In the genomic region with DNA sequence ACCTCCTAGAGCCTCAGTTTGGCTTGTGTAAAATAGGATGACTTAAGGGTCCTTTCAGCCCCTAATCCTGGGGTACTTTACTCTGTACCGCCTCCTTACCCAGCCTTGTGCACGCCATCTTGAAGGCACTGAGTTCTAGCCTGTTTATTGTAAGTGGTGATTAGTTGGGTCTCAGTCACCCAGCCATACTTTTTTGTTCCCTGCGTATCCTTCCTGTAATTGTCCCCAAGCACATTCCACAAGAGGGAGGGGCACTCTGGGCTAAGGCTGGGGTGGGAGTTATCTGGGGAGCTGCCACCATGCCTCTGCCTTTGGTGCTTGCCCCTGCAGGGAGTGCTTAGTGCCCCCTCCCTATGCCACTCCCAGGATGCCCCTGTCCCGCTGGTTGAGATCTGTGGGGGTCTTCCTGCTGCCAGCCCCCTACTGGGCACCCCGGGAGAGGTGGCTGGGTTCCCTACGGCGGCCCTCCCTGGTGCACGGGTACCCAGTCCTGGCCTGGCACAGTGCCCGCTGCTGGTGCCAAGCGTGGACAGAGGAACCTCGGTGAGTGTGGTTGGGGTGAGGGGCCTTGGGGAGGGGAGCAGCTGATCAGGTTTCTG, we compare ENCODE assay signal across 8 cellular contexts. TPM values are rescaled to one million over a fixed set of nuclear protein-coding genes. Genes with fewer than 3 reads are reported as not detected.
DNase-seq lines count a peak whose midpoint lies in the region; ATAC-seq and TF ChIP-seq lines count a peak whose summit lies in the region.

No MANE protein-coding gene starts in this region.

- peak overlapping the region; percentile 66 for H4K8ac ChIP-seq in mesendoderm (ENCODE audit: low read depth, low read length)

- H3K23ac ChIP-seq in mesendoderm (ENCODE audit: low read length), result peak overlapping the region; percentile 98

- H3K36me3 ChIP-seq in mesendoderm (ENCODE audit: control insufficient read depth, insufficient read depth, low read length) (peaks cover 4% of the 10 kb centered on the region), uterus (no peaks in the 10 kb centered on the region)

- DNase-seq in EH (ENCODE audit: low read depth), result peak; percentile 27
- DNase-seq in NB4 (ENCODE audit: low read depth), result peak; percentile 19
- DNase-seq in mesendoderm, result peak; percentile 69
- peak in 1 of 2 donors; percentile 30 for DNase-seq in uterus
- no peak for DNase-seq in NCI-H1436 treated with DMSO at 0.1 percent for 48 hours (lab: John Stamatoyannopoulos, UW)

- peak overlapping the region; percentile 4 for H2AK5ac ChIP-seq in mesendoderm (ENCODE audit: low read length)

- H3K27me3 ChIP-seq in mesendoderm (ENCODE audit: insufficient read depth, low read length, poor library complexity), result no peaks in the 10 kb centered on the region
- no peaks in the 10 kb centered on the region for H3K27me3 ChIP-seq in uterus

- no peaks in the 10 kb centered on the region for H3K9me3 ChIP-seq in uterus

- peak overlapping the region; percentile 15 for H3K4me2 ChIP-seq in mesendoderm (ENCODE audit: low read length)

- peak overlapping the region; percentile 90 for H3K4ac ChIP-seq in mesendoderm (ENCODE audit: low read depth, low read length)

- no peak for TF ChIP-seq CTCF in NB4 (IDR thresholded peaks at IDR 0.05; ENCODE audit: low read depth, low read length)
- TF ChIP-seq CTCF in uterus (IDR thresholded peaks at IDR 0.05), result no peak

- peak overlapping the region; percentile 99 for H3K56ac ChIP-seq in mesendoderm (ENCODE audit: low read length)

- no CpG with 5 or more reads among the region's 11 CpGs for WGBS in mesendoderm (ENCODE audit: extremely low coverage, insufficient coverage, low lambda C conversion rate)

- intact Hi-C loops in uterus (cut with DNase I; ENCODE audit: low total_unique reads), result no loop called here

- H3K79me1 ChIP-seq in mesendoderm (ENCODE audit: low read length), result peaks cover 22% of the 10 kb centered on the region

- H3K79me2 ChIP-seq in mesendoderm (ENCODE audit: control insufficient read depth, insufficient read depth, low read length), result peaks cover 35% of the 10 kb centered on the region

- H3K18ac ChIP-seq in mesendoderm (ENCODE audit: low read length), result peak overlapping the region; percentile 69

- H4K5ac ChIP-seq in mesendoderm (ENCODE audit: low read length), result peak overlapping the region; percentile 96

- TF ChIP-seq POLR2A in NB4 (IDR thresholded peaks at IDR 0.05; ENCODE audit: extremely low read depth, insufficient read length), result no peak
- no peak for TF ChIP-seq POLR2A in uterus (IDR thresholded peaks at IDR 0.05)

- H2BK15ac ChIP-seq in mesendoderm (replicated peaks; ENCODE audit: low read depth), result no peak overlapping the region

- H3K4me1 ChIP-seq in mesendoderm (ENCODE audit: control insufficient read depth, low read depth, low read length), result no peaks in the 10 kb centered on the region
- H3K4me1 ChIP-seq in uterus, result no peaks in the 10 kb centered on the region

- H3K4me3 ChIP-seq in NB4 (ENCODE audit: low read depth, low read length) (peak overlapping the region; percentile 99), mesendoderm (ENCODE audit: low read length) (peak overlapping the region; percentile 93), uterus (peak overlapping the region; percentile 70 to 72)

- H3K9ac ChIP-seq in mesendoderm (ENCODE audit: low read length), result peak overlapping the region; percentile 93

- peak overlapping the region; percentile 83 for H3K27ac ChIP-seq in cingulate gyrus (ENCODE audit: low read depth, low read length)
- peak overlapping the region; percentile 90 for H3K27ac ChIP-seq in mesendoderm (ENCODE audit: low read depth, low read length)
- peak overlapping the region; percentile 80 to 82 for H3K27ac ChIP-seq in uterus

- ATAC-seq in HG03108 (IDR thresholded peaks at IDR 0.05; ENCODE audit: unreplicated experiment) (no peak), HG02588 (IDR thresholded peaks at IDR 0.05; ENCODE audit: unreplicated experiment) (no peak)

- H2BK120ac ChIP-seq in mesendoderm (ENCODE audit: low read depth, low read length), result no peak overlapping the region

- peak overlapping the region; percentile 94 for H2BK5ac ChIP-seq in mesendoderm (ENCODE audit: low read length)

RNA-seq across cellular contexts. Expression of gene FDPS, which starts 0.9 kb away (rescaled TPM):
- polyA plus RNA-seq in mesendoderm (2013, experiment 1 of 2), result 307 TPM
- 295 TPM for polyA plus RNA-seq in mesendoderm (2013, experiment 2 of 2)
- 100 to 1,000 TPM in 2 of 4 donors, 10 to 100 TPM in 2; 23.8 to 113 (median 99.6) TPM for total RNA-seq in uterus

RNA-seq across cellular contexts. Expression of gene PKLR, which starts 8.3 kb away (rescaled TPM):
- 0.28 TPM for polyA plus RNA-seq in mesendoderm (2013, experiment 1 of 2)
- 0.35 TPM for polyA plus RNA-seq in mesendoderm (2013, experiment 2 of 2)
- under 1 TPM in 1 of 4 donors, not detected in 3; 0.21 TPM for total RNA-seq in uterus

RNA-seq across cellular contexts. Expression of gene RUSC1, which starts 11.2 kb away (rescaled TPM):
- 36.2 TPM for polyA plus RNA-seq in mesendoderm (2013, experiment 1 of 2)
- polyA plus RNA-seq in mesendoderm (2013, experiment 2 of 2), result 36.1 TPM
- total RNA-seq in uterus, result 10 to 100 TPM; 13.8 to 49.1 (median 35.9) TPM

RNA-seq across cellular contexts. Expression of gene HCN3, which starts 32.3 kb away (rescaled TPM):
- 1.5 TPM for polyA plus RNA-seq in mesendoderm (2013, experiment 1 of 2)
- 1.4 TPM for polyA plus RNA-seq in mesendoderm (2013, experiment 2 of 2)
- total RNA-seq in uterus, result 1 to 10 TPM in 2 of 4 donors, not detected in 2; 4.2 to 5.5 TPM

RNA-seq across cellular contexts. Expression of gene CLK2, which starts 36.2 kb away (rescaled TPM):
- 51.4 TPM for polyA plus RNA-seq in mesendoderm (2013, experiment 1 of 2)
- 48.2 TPM for polyA plus RNA-seq in mesendoderm (2013, experiment 2 of 2)
- 10 to 100 TPM; 25.4 to 75.3 (median 39.3) TPM for total RNA-seq in uterus
